19 cellular contexts compared by ENCODE assay signal in genomic region chr1:228358764-228359612, GRCh38. TPM values are rescaled to one million over a fixed set of nuclear protein-coding genes. Genes with fewer than 3 reads are reported as not detected.
"Had no signal": no experiment of that assay in that cellular context is flagged by ENCODE, and none has a peak within 500 bp of the region (broad histone marks: within the 10 kb centered on the region; RNA-seq: fewer than 3 reads in every experiment).

No MANE protein-coding gene starts in this region.

- H3K4me1 ChIP-seq: gastroesophageal sphincter, sigmoid colon, upper lobe of right lung had no signal

- H3K27me3 ChIP-seq: sigmoid colon, testis, upper lobe of right lung had no signal

- H3K27ac Mint-ChIP-seq: activated B cell treated with CpG ODN at 0.5 μM for 24 hours; activated CD4-positive, alpha-beta T cell treated with anti-CD3 and anti-CD28 coated beads, Interleukin-2, amount 10 ng/mL, durations not matched to agents 24 days and 14 days; progenitor cell of endocrine pancreas; T-helper 1 cell treated with Interleukin-12 subunit alpha and Interleukin-12 subunit beta and Interleukin-4 antibody, amounts not matched to agents 30 μg/mL and 1 μg/mL, for 36 hours had no signal

- H3K9me3 ChIP-seq: gastroesophageal sphincter, sigmoid colon, testis, upper lobe of right lung had no signal

- H3K4me1 Mint-ChIP-seq: activated B cell treated with CpG ODN at 0.5 μM for 24 hours; activated CD4-positive, alpha-beta T cell treated with anti-CD3 and anti-CD28 coated beads, Interleukin-2, amount 10 ng/mL, durations not matched to agents 24 days and 14 days had no signal

- H3K27me3 Mint-ChIP-seq: activated B cell treated with CpG ODN at 0.5 μM for 24 hours; activated CD4-positive, alpha-beta T cell treated with anti-CD3 and anti-CD28 coated beads, Interleukin-2, amount 10 ng/mL, durations not matched to agents 24 days and 14 days; naive thymus-derived CD8-positive, alpha-beta T cell; progenitor cell of endocrine pancreas; stimulated activated naive CD8-positive, alpha-beta T cell treated with anti-CD3 and anti-CD28 coated beads, Interleukin-15, Interleukin-2, amounts not matched to agents 100 ng/mL and 50 ng/mL, for 24 hours had no signal

- H3K9me3 Mint-ChIP-seq: activated B cell treated with CpG ODN at 0.5 μM for 24 hours; activated CD4-positive, alpha-beta T cell treated with anti-CD3 and anti-CD28 coated beads, Interleukin-2, amount 10 ng/mL, durations not matched to agents 24 days and 14 days; naive thymus-derived CD8-positive, alpha-beta T cell; stimulated activated naive CD8-positive, alpha-beta T cell treated with anti-CD3 and anti-CD28 coated beads, Interleukin-15, Interleukin-2, amounts not matched to agents 100 ng/mL and 50 ng/mL, for 24 hours; T-helper 1 cell treated with Interleukin-12 subunit alpha and Interleukin-12 subunit beta and Interleukin-4 antibody, amounts not matched to agents 30 μg/mL and 1 μg/mL, for 36 hours had no signal

- H3K36me3 Mint-ChIP-seq: naive thymus-derived CD8-positive, alpha-beta T cell had no signal

- H3K4me3 Mint-ChIP-seq: activated B cell treated with CpG ODN at 0.5 μM for 24 hours; activated CD4-positive, alpha-beta T cell treated with anti-CD3 and anti-CD28 coated beads, Interleukin-2, amount 10 ng/mL, durations not matched to agents 24 days and 14 days; naive thymus-derived CD8-positive, alpha-beta T cell; stimulated activated naive CD8-positive, alpha-beta T cell treated with anti-CD3 and anti-CD28 coated beads, Interleukin-15, Interleukin-2, amounts not matched to agents 100 ng/mL and 50 ng/mL, for 24 hours; T-helper 1 cell treated with Interleukin-12 subunit alpha and Interleukin-12 subunit beta and Interleukin-4 antibody, amounts not matched to agents 30 μg/mL and 1 μg/mL, for 36 hours had no signal

- H3K4me3 ChIP-seq: gastroesophageal sphincter, lung, sigmoid colon, SK-N-MC, testis, upper lobe of right lung had no signal

- ATAC-seq: gastroesophageal sphincter; naive thymus-derived CD8-positive, alpha-beta T cell; upper lobe of right lung had no signal

- H3K36me3 ChIP-seq: gastroesophageal sphincter, sigmoid colon, upper lobe of right lung had no signal

- H3K27ac ChIP-seq: gastroesophageal sphincter, sigmoid colon, SK-N-MC, testis, upper lobe of right lung had no signal

- DNase-seq: activated B cell treated with CpG ODN at 0.5 μM for 24 hours; activated CD4-positive, alpha-beta T cell treated with anti-CD3 and anti-CD28 coated beads, Interleukin-2, amount 10 ng/mL, durations not matched to agents 24 days and 14 days; activated naive CD4-positive, alpha-beta T cell; caudate nucleus; cortex of kidney; effector CD8-positive, alpha-beta T cell; hippocampal formation; naive thymus-derived CD8-positive, alpha-beta T cell; occipital lobe; sigmoid colon; stimulated activated CD4-positive, alpha-beta T cell treated with anti-CD3 and anti-CD28 coated beads, Interleukin-12 subunit alpha, Interleukin-12 subunit beta, amount 100 ng/mL, for 4 hours; testis; upper lobe of right lung had no signal

RNA-seq across cellular contexts. Expression of gene TRIM17, which starts 57.7 kb away (rescaled TPM):
- total RNA-seq: activated B cell treated with CpG ODN at 0.5 μM for 24 hours, gastroesophageal sphincter had no signal
